ENCODE assay signal across 14 cellular contexts in the genomic region with DNA sequence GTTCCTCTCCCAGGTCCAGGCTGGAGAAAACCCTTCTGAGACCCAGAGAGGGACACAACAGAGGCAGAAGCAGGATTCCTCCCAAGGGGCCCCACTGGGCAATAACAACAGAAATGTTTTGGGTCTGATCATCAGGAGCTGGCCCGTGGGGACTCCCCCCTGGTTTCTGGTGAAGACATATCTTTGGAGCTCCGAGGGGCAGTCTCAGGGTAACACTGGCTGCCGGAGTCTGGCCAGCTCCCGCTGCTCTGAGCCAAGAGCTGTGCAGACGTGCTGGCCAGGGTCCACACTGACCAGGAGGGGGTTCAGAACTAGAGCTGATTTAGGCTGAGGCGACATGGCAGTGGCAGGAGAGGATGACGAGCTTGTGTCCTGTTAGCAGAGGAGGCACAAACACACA. TPM values are rescaled to one million over a fixed set of nuclear protein-coding genes. Genes with fewer than 3 reads are reported as not detected.
DNase-seq lines count a peak whose midpoint lies in the region; ATAC-seq, FAIRE-seq and TF ChIP-seq lines count a peak whose summit lies in the region.
"Had no signal": no experiment of that assay in that cellular context is flagged by ENCODE, and none has a peak within 500 bp of the region (broad histone marks: within the 10 kb centered on the region; RNA-seq: fewer than 3 reads in every experiment).

No MANE protein-coding gene starts in this region.

- peaks cover 38% of the 10 kb centered on the region for H3K4me1 ChIP-seq in HepG2 (ENCODE audit: insufficient read depth, low read length)
- peaks cover 50 to 63% (median 52%) of the 10 kb centered on the region in 4 donors for H3K4me1 ChIP-seq in stomach

- intact Hi-C loops in HepG2 (cut with micrococcal nuclease; ENCODE audit: unreplicated experiment) (no loop called here), stomach (cut with DNase I; ENCODE audit: low total_unique reads) (no loop called here)

- H3K27ac Mint-ChIP-seq in T-helper 17 cell (peak overlapping the region; percentile 97), chondrocyte (ENCODE audit: unreplicated experiment) (peak overlapping the region; percentile 33)
- H3K27ac Mint-ChIP-seq: activated B cell treated with CpG ODN at 0.5 μM for 24 hours had no signal

- TF ChIP-seq EP300 in HepG2 (IDR thresholded peaks at IDR 0.05; ENCODE audit: low read depth in 2 of 2, low read length in 2 of 2) (no peak), HepG2 (CRISPR knock-in tag; IDR thresholded peaks at IDR 0.05; ENCODE audit: borderline replicate concordance) (no peak), stomach (IDR thresholded peaks at IDR 0.05) (no peak)

- no peak for TF ChIP-seq RAD21 in HepG2 (CRISPR knock-in tag; IDR thresholded peaks at IDR 0.05)

- H3K36me3 Mint-ChIP-seq in T-helper 17 cell (ENCODE audit: low read depth) (no peaks in the 10 kb centered on the region), chondrocyte (ENCODE audit: low read depth) (peaks cover 8% of the 10 kb centered on the region)

- TF ChIP-seq POLR2A in HepG2 (IDR thresholded peaks at IDR 0.05; ENCODE audit: insufficient read depth in 1 of 2, low read depth in 2 of 2, low read length in 2 of 2) (no peak), stomach (IDR thresholded peaks at IDR 0.05) (no peak)

- 94% methylated on average over 6 of the region's 7 CpGs for WGBS in HepG2 (ENCODE audit: low lambda C conversion rate)
- WGBS in stomach, 5 donors: 39 to 70% (median 64%) methylated on average over 5 to 7 of the region's 7 CpGs

- TF ChIP-seq CTCF in chondrocyte (IDR thresholded peaks at IDR 0.05) (no peak), HepG2 (CRISPR knock-in tag; IDR thresholded peaks at IDR 0.05) (no peak), stomach (IDR thresholded peaks at IDR 0.05) (no peak)

- no TSS peak for BruUV-seq in HepG2 (replicated peaks; lab: Mats Ljungman, UMichigan)

- no peak for FAIRE-seq in HepG2 (lab: Jason Lieb, UNC)

- POLR2A ChIA-PET in HepG2 (lab: Yijun Ruan, JAX): no interaction called here

- H3K4me2 ChIP-seq in HepG2 (ENCODE audit: low read depth, low read length): no peak overlapping the region

- no peaks in the 10 kb centered on the region for H3K79me2 ChIP-seq in HepG2 (ENCODE audit: insufficient read depth, low read length)

- H3K36me3 ChIP-seq in HepG2 (replicated peaks in 1 of 2; ENCODE audit: control insufficient read depth in 1 of 2, insufficient read depth in 2 of 2, low read length in 2 of 2): peaks cover 3 to 4% of the 10 kb centered on the region in 2 experiments; a peak in 2 of 5 replicates
- peaks cover 7 to 38% (median 33%) of the 10 kb centered on the region in 4 donors for H3K36me3 ChIP-seq in stomach
- H3K36me3 ChIP-seq: colonic mucosa had no signal

- no peaks in the 10 kb centered on the region for H3K9me3 ChIP-seq in T-helper 17 cell (ENCODE audit: control insufficient read depth, low read length, poor library complexity, severe bottlenecking)
- H3K9me3 ChIP-seq in HepG2 (ENCODE audit: low read length): no peaks in the 10 kb centered on the region
- no peaks in the 10 kb centered on the region for H3K9me3 ChIP-seq in stomach
- H3K9me3 ChIP-seq: Caco-2, colonic mucosa had no signal

- H3K4me3 Mint-ChIP-seq in T-helper 17 cell: no peak overlapping the region
- H3K4me3 Mint-ChIP-seq in chondrocyte (ENCODE audit: unreplicated experiment): no peak overlapping the region
- H3K4me3 Mint-ChIP-seq: activated B cell treated with CpG ODN at 0.5 μM for 24 hours; stimulated activated naive CD8-positive, alpha-beta T cell treated with anti-CD3 and anti-CD28 coated beads, Interleukin-15, Interleukin-2, amounts not matched to agents 100 ng/mL and 50 ng/mL, for 24 hours had no signal

- H3K27me3 Mint-ChIP-seq in T-helper 17 cell (no peaks in the 10 kb centered on the region), chondrocyte (ENCODE audit: low read depth) (no peaks in the 10 kb centered on the region)
- H3K27me3 Mint-ChIP-seq: activated B cell treated with CpG ODN at 0.5 μM for 24 hours; stimulated activated naive CD8-positive, alpha-beta T cell treated with anti-CD3 and anti-CD28 coated beads, Interleukin-15, Interleukin-2, amounts not matched to agents 100 ng/mL and 50 ng/mL, for 24 hours had no signal

- no peak overlapping the region for H3K4me3 ChIP-seq in HepG2 (replicated peaks in 1 of 3; ENCODE audit: insufficient read depth in 1 of 3, low read depth in 2 of 3, low read length in 3 of 3)
- peak overlapping the region in 1 of 4 donors; percentile 5 for H3K4me3 ChIP-seq in stomach
- H3K4me3 ChIP-seq: colonic mucosa had no signal

- ATAC-seq in T-helper 17 cell (no peak), HepG2 (peak; percentile 32; the same call in 1 of the 3 replicates), GM19452 (IDR thresholded peaks at IDR 0.05; ENCODE audit: unreplicated experiment) (no peak)

- DNase-seq in T-helper 17 cell (no peak), chondrocyte (ENCODE audit: low spot score) (no peak), HepG2 (ENCODE audit: low spot score) (no peak), stomach (no peak), A172 (ENCODE audit: low spot score) (no peak), NCI-H345 (lab: John Stamatoyannopoulos, UW) (no peak), NCI-H1417 (lab: John Stamatoyannopoulos, UW) (no peak)
- DNase-seq: activated B cell treated with CpG ODN at 0.5 μM for 24 hours, Caco-2, colonic mucosa, foreskin fibroblast, occipital lobe had no signal

- no peak overlapping the region for H2AFZ ChIP-seq in HepG2 (ENCODE audit: low read length)

- peaks cover 30% of the 10 kb centered on the region for H3K4me1 Mint-ChIP-seq in T-helper 17 cell
- peaks cover 48% of the 10 kb centered on the region for H3K4me1 Mint-ChIP-seq in chondrocyte (ENCODE audit: low read depth)

- no peaks in the 10 kb centered on the region for H3K9me3 Mint-ChIP-seq in chondrocyte (ENCODE audit: low read depth)
- H3K9me3 Mint-ChIP-seq: activated B cell treated with CpG ODN at 0.5 μM for 24 hours; stimulated activated naive CD8-positive, alpha-beta T cell treated with anti-CD3 and anti-CD28 coated beads, Interleukin-15, Interleukin-2, amounts not matched to agents 100 ng/mL and 50 ng/mL, for 24 hours had no signal

- H3K27me3 ChIP-seq in HepG2 (ENCODE audit: control insufficient read depth in 1 of 2, insufficient read depth in 2 of 2, low read length in 2 of 2) (no peaks in the 10 kb centered on the region), stomach (no peaks in the 10 kb centered on the region)
- H3K27me3 ChIP-seq: colonic mucosa had no signal

- in situ Hi-C loops in HepG2 (cut with HindIII; ENCODE audit: extremely low pct_ligation_motif_present, low pct_unique_long_range_greater_than_20kb): no loop called here

- no peak overlapping the region for H3K9ac ChIP-seq in HepG2 (ENCODE audit: insufficient read depth, low read depth, low read length)

- CTCF ChIA-PET in HepG2 (lab: Yijun Ruan, JAX; ENCODE audit: low intra/inter-chr PET ratio, low total read pairs): no interaction called here

- no peaks in the 10 kb centered on the region for H4K20me1 ChIP-seq in HepG2 (ENCODE audit: insufficient read depth, low read length)

- H3K27ac ChIP-seq in HepG2 (ENCODE audit: extremely low read length, insufficient read depth, low read length): no peak overlapping the region
- peak overlapping the region; percentile 7 to 88 (median 78) for H3K27ac ChIP-seq in stomach
- H3K27ac ChIP-seq: colonic mucosa had no signal

TF ChIP-seq in HepG2, 621 proteins besides CTCF, POLR2A, EP300 and RAD21 (continues in another document):
- TF ChIP-seq REL (CRISPR knock-in tag; conservative IDR thresholded peaks at IDR 0.05) (no peak), KLF15 (CRISPR knock-in tag; IDR thresholded peaks at IDR 0.05; ENCODE audit: borderline replicate concordance) (no peak), NFE2L1 (CRISPR knock-in tag; IDR thresholded peaks at IDR 0.05; ENCODE audit: borderline replicate concordance) (no peak), KDM6A (CRISPR knock-in tag; IDR thresholded peaks at IDR 0.05; ENCODE audit: low read depth) (no peak), ZBTB21 (CRISPR knock-in tag; IDR thresholded peaks at IDR 0.05) (no peak), ZNF644 (CRISPR knock-in tag; IDR thresholded peaks at IDR 0.05; ENCODE audit: low read depth) (no peak)

RNA-seq across cellular contexts. Expression of gene ECE1, which starts 13.1 kb away (rescaled TPM):
- 100 to 1,000 TPM; 116 to 117 TPM for total RNA-seq in T-helper 17 cell
- total RNA-seq in chondrocyte: 83.7 to 99.2 TPM (median 98.5 TPM) in 3 replicates
- total RNA-seq in HepG2 (2016; rRNA removed; fragmentation: Illumina TruSeq; extraction: Trizol): 11.1 and 21.2 TPM in 2 replicates
- total RNA-seq in HepG2 (2016; cell fraction: cytosol; rRNA removed; fragmentation: Illumina TruSeq; extraction: Trizol; ENCODE audit: low read depth): 3.1 and 4.6 TPM in 2 replicates
- total RNA-seq in HepG2 (2016; cell fraction: insoluble cytoplasmic fraction; rRNA removed; fragmentation: Illumina TruSeq; extraction: Trizol): 8.0 and 21.1 TPM in 2 replicates
- total RNA-seq in HepG2 (2016; cell fraction: membrane; rRNA removed; fragmentation: Illumina TruSeq; extraction: Trizol): 5.2 and 6.6 TPM in 2 replicates
- total RNA-seq in HepG2 (2016; cell fraction: nucleus; rRNA removed; fragmentation: Illumina TruSeq; extraction: Trizol): 18.9 and 25.8 TPM in 2 replicates
- polyA plus RNA-seq in HepG2 (2011; rRNA removed): 13.5 and 17.0 TPM in 2 replicates
- 7.9 and 8.8 TPM in 2 replicates for polyA plus RNA-seq in HepG2 (2011; cell fraction: cytosol; rRNA removed)
- polyA plus RNA-seq in HepG2 (2011; cell fraction: nucleus; rRNA removed): 20.3 and 20.8 TPM in 2 replicates
- 23.5 and 24.3 TPM in 2 replicates for polyA plus RNA-seq in HepG2 (2012)
- 1.8 TPM in 2 replicates for polyA plus RNA-seq in HepG2 (2016; cell fraction: cytosol; fragmentation: Illumina TruSeq; extraction: Trizol; ENCODE audit: low read depth)
- 8.3 and 10.9 TPM in 2 replicates for polyA plus RNA-seq in HepG2 (2016; cell fraction: insoluble cytoplasmic fraction; fragmentation: Illumina TruSeq; extraction: Trizol; ENCODE audit: low read depth)
- polyA plus RNA-seq in HepG2 (2016; cell fraction: membrane; fragmentation: Illumina TruSeq; extraction: Trizol; ENCODE audit: low read depth): 2.8 and 3.4 TPM in 2 replicates
- 36.4 and 38.3 TPM in 2 replicates for polyA plus RNA-seq in HepG2 (2016; cell fraction: nucleus; fragmentation: Illumina TruSeq; extraction: Trizol; ENCODE audit: insufficient read depth, low read depth)
- polyA minus RNA-seq in HepG2 (2011; rRNA and poly(A)+ RNA removed; ENCODE audit: low replicate concordance): 34.0 and 41.6 TPM in 2 replicates
- 9.9 and 11.8 TPM in 2 replicates for polyA minus RNA-seq in HepG2 (2011; cell fraction: cytosol; rRNA and poly(A)+ RNA removed)
- polyA minus RNA-seq in HepG2 (2011; cell fraction: nucleus; rRNA and poly(A)+ RNA removed): 11.3 and 11.4 TPM in 2 replicates
- total RNA-seq in stomach: 100 to 1,000 TPM in 2 of 5 donors, 10 to 100 TPM in 3; 40.2 to 574 (median 71.4) TPM
- 10 to 100 TPM; 17.6 to 30.9 (median 25.4) TPM for polyA plus RNA-seq in stomach
- total RNA-seq in A172 (2014; rRNA removed; shearing (Covaris generic)): 65.8 and 66.3 TPM in 2 replicates
